ENCODE assay signal across 29 cellular contexts in genomic region chr1:230233786-230234185, GRCh38.
"Had no signal": no experiment of that assay in that cellular context is flagged by ENCODE, and none has a peak within 500 bp of the region (broad histone marks: within the 10 kb centered on the region; RNA-seq: fewer than 3 reads in every experiment).

No MANE protein-coding gene starts in this region.

- H3K36me3 Mint-ChIP-seq: activated naive CD4-positive, alpha-beta T cell treated with anti-CD3 and anti-CD28 coated beads, Interleukin-2, amount 10 ng/mL, durations not matched to agents 7 days and 5 days had no signal

- H3K9me3 Mint-ChIP-seq: activated CD4-positive, alpha-beta memory T cell treated with anti-CD3 and anti-CD28 coated beads for 36 hours; activated CD4-positive, alpha-beta T cell treated with anti-CD3 and anti-CD28 coated beads, Interleukin-2, amount 10 ng/mL, durations not matched to agents 24 days and 14 days; activated naive CD4-positive, alpha-beta T cell treated with anti-CD3 and anti-CD28 coated beads, Interleukin-2, amount 10 ng/mL, durations not matched to agents 7 days and 5 days; activated naive CD4-positive, alpha-beta T cell treated with anti-CD3 and anti-CD28 coated beads, Interleukin-2, amount 50 U/mL, for 72 hours; activated naive CD8-positive, alpha-beta T cell treated with anti-CD3 and anti-CD28 coated beads, Interleukin-2, amount 10 ng/mL, durations not matched to agents 7 days and 5 days had no signal

- H3K4me1 ChIP-seq: foreskin keratinocyte had no signal

- H3K27ac ChIP-seq: brain microvascular endothelial cell, colonic mucosa, dorsolateral prefrontal cortex, esophagus muscularis mucosa, foreskin keratinocyte, gastrocnemius medialis, heart left ventricle had no signal

- H3K27ac Mint-ChIP-seq: activated CD4-positive, alpha-beta memory T cell treated with anti-CD3 and anti-CD28 coated beads for 36 hours; activated CD4-positive, alpha-beta T cell treated with anti-CD3 and anti-CD28 coated beads for 36 hours; activated CD4-positive, alpha-beta T cell treated with anti-CD3 and anti-CD28 coated beads, Interleukin-2, amount 10 ng/mL, durations not matched to agents 24 days and 14 days; activated CD8-positive, alpha-beta memory T cell treated with anti-CD3 and anti-CD28 coated beads, Interleukin-2, amount 10 ng/mL, durations not matched to agents 7 days and 5 days; activated CD8-positive, alpha-beta T cell treated with anti-CD3 and anti-CD28 coated beads, Interleukin-2, amount 10 ng/mL, durations not matched to agents 7 days and 5 days; activated naive CD4-positive, alpha-beta T cell treated with anti-CD3 and anti-CD28 coated beads, Interleukin-2, amount 10 ng/mL, durations not matched to agents 7 days and 5 days; activated naive CD4-positive, alpha-beta T cell treated with anti-CD3 and anti-CD28 coated beads, Interleukin-2, amount 50 U/mL, for 72 hours; activated naive CD8-positive, alpha-beta T cell treated with anti-CD3 and anti-CD28 coated beads, Interleukin-2, amount 10 ng/mL, durations not matched to agents 7 days and 5 days had no signal

- H3K4me3 ChIP-seq: ascending aorta, colonic mucosa, dorsolateral prefrontal cortex, esophagus muscularis mucosa, gastrocnemius medialis, heart left ventricle had no signal

- H3K4me3 Mint-ChIP-seq: activated CD4-positive, alpha-beta memory T cell treated with anti-CD3 and anti-CD28 coated beads for 36 hours; activated CD4-positive, alpha-beta T cell treated with anti-CD3 and anti-CD28 coated beads for 36 hours; activated CD4-positive, alpha-beta T cell treated with anti-CD3 and anti-CD28 coated beads, Interleukin-2, amount 10 ng/mL, durations not matched to agents 24 days and 14 days; activated CD8-positive, alpha-beta memory T cell treated with anti-CD3 and anti-CD28 coated beads, Interleukin-2, amount 10 ng/mL, durations not matched to agents 7 days and 5 days; activated CD8-positive, alpha-beta T cell treated with anti-CD3 and anti-CD28 coated beads, Interleukin-2, amount 10 ng/mL, durations not matched to agents 7 days and 5 days; activated naive CD4-positive, alpha-beta T cell treated with anti-CD3 and anti-CD28 coated beads, Interleukin-2, amount 10 ng/mL, durations not matched to agents 7 days and 5 days; activated naive CD8-positive, alpha-beta T cell treated with anti-CD3 and anti-CD28 coated beads, Interleukin-2, amount 10 ng/mL, durations not matched to agents 7 days and 5 days had no signal

- H3K27me3 ChIP-seq: ascending aorta, brain microvascular endothelial cell, colonic mucosa, dorsolateral prefrontal cortex, esophagus muscularis mucosa, foreskin keratinocyte, gastrocnemius medialis, heart left ventricle had no signal

- ATAC-seq: activated CD4-positive, alpha-beta T cell treated with anti-CD3 and anti-CD28 coated beads for 36 hours; activated CD8-positive, alpha-beta memory T cell treated with anti-CD3 and anti-CD28 coated beads, Interleukin-2, amount 10 ng/mL, durations not matched to agents 7 days and 5 days; activated CD8-positive, alpha-beta T cell treated with anti-CD3 and anti-CD28 coated beads, Interleukin-2, amount 10 ng/mL, durations not matched to agents 7 days and 5 days; activated naive CD4-positive, alpha-beta T cell treated with anti-CD3 and anti-CD28 coated beads, Interleukin-2, amount 50 U/mL, for 72 hours; foreskin keratinocyte; gastrocnemius medialis; heart left ventricle had no signal

- H3K27me3 Mint-ChIP-seq: activated CD4-positive, alpha-beta memory T cell treated with anti-CD3 and anti-CD28 coated beads for 36 hours; activated CD4-positive, alpha-beta T cell treated with anti-CD3 and anti-CD28 coated beads for 36 hours; activated CD4-positive, alpha-beta T cell treated with anti-CD3 and anti-CD28 coated beads, Interleukin-2, amount 10 ng/mL, durations not matched to agents 24 days and 14 days; activated CD8-positive, alpha-beta memory T cell treated with anti-CD3 and anti-CD28 coated beads, Interleukin-2, amount 10 ng/mL, durations not matched to agents 7 days and 5 days; activated naive CD4-positive, alpha-beta T cell treated with anti-CD3 and anti-CD28 coated beads, Interleukin-2, amount 10 ng/mL, durations not matched to agents 7 days and 5 days; activated naive CD8-positive, alpha-beta T cell treated with anti-CD3 and anti-CD28 coated beads, Interleukin-2, amount 10 ng/mL, durations not matched to agents 7 days and 5 days had no signal

- DNase-seq: activated CD4-positive, alpha-beta memory T cell treated with anti-CD3 and anti-CD28 coated beads for 36 hours; activated CD4-positive, alpha-beta T cell treated with anti-CD3 and anti-CD28 coated beads for 36 hours; activated CD4-positive, alpha-beta T cell treated with anti-CD3 and anti-CD28 coated beads, Interleukin-2, amount 10 ng/mL, durations not matched to agents 24 days and 14 days; activated CD4-positive, CD25-positive, alpha-beta regulatory T cell; activated CD4-positive, CD25-positive, alpha-beta regulatory T cell treated with anti-CD3 and anti-CD28 coated beads, Interleukin-2, amount 50 U/mL, for 72 hours; activated CD8-positive, alpha-beta memory T cell treated with anti-CD3 and anti-CD28 coated beads, Interleukin-2, amount 10 ng/mL, durations not matched to agents 7 days and 5 days; activated CD8-positive, alpha-beta memory T cell treated with anti-CD3 and anti-CD28 coated beads, Interleukin-2, amount 50 U/mL, for 4 hours; activated CD8-positive, alpha-beta T cell treated with anti-CD3 and anti-CD28 coated beads, Interleukin-2, amount 10 ng/mL, durations not matched to agents 7 days and 5 days; activated gamma-delta T cell; activated naive CD4-positive, alpha-beta T cell; activated naive CD4-positive, alpha-beta T cell treated with anti-CD3 and anti-CD28 coated beads, Interleukin-2, amount 10 ng/mL, durations not matched to agents 7 days and 5 days; activated naive CD8-positive, alpha-beta T cell treated with anti-CD3 and anti-CD28 coated beads, Interleukin-2, amount 10 ng/mL, durations not matched to agents 7 days and 5 days; activated T-cell treated with anti-CD3 and anti-CD28 coated beads, Interleukin-2, amount 50 U/mL, for 1 hour; activated T-cell treated with anti-CD3 and anti-CD28 coated beads, Interleukin-2, amount 50 U/mL, for 48 hours; brain microvascular endothelial cell; caudate nucleus; colonic mucosa; dorsolateral prefrontal cortex; effector memory CD4-positive, alpha-beta T cell; erythroblast; foreskin keratinocyte; gastrocnemius medialis; glutamatergic neuron; T-helper 1 cell; T-helper 2 cell had no signal

- H3K9me3 ChIP-seq: ascending aorta, colonic mucosa, esophagus muscularis mucosa, gastrocnemius medialis, heart left ventricle had no signal

- H3K36me3 ChIP-seq: brain microvascular endothelial cell, colonic mucosa had no signal
